1 cellular context compared by ENCODE assay signal in the genomic region with DNA sequence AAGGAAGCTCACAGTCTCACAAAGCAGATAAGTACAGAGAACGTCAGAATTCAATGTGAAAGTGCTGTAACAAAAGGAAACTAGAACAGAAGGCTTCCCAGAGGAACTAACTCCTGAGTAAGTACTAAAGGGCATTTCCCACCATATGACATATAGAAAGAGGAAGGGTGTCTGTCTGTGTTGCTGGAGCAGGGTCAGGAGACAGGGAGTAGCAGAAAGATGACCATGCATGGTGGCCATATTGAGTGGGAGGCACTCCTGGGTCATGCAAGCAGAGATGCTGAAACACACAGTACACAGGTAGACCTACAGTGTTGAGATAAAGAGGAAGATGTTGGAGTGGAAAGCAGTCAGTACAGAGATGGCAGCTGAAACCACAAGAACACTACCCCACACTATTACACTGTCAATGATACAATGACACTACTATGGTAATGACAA.
TF ChIP-seq lines count a peak whose summit lies in the region.

No MANE protein-coding gene starts in this region.

TF ChIP-seq in HepG2, 621 proteins besides CTCF, POLR2A, EP300 and RAD21 (continued from another document):
- TF ChIP-seq MLXIP (CRISPR knock-in tag; IDR thresholded peaks at IDR 0.05; ENCODE audit: borderline replicate concordance) (no peak), ZKSCAN1 (IDR thresholded peaks at IDR 0.05; ENCODE audit: low read length) (no peak), FOXC1 (CRISPR knock-in tag; IDR thresholded peaks at IDR 0.05; ENCODE audit: borderline replicate concordance) (no peak), ZBTB42 (CRISPR knock-in tag; IDR thresholded peaks at IDR 0.05) (no peak), ETS1 (CRISPR knock-in tag; IDR thresholded peaks at IDR 0.05) (no peak), ZNF34 (CRISPR knock-in tag; IDR thresholded peaks at IDR 0.05; ENCODE audit: borderline replicate concordance) (no peak), NFAT5 (CRISPR knock-in tag; IDR thresholded peaks at IDR 0.05) (no peak), ZNF138 (CRISPR knock-in tag; IDR thresholded peaks at IDR 0.05; ENCODE audit: low read depth) (no peak), ARNT2 (CRISPR knock-in tag; IDR thresholded peaks at IDR 0.05; ENCODE audit: low read depth) (no peak), FOXO1 (CRISPR knock-in tag; IDR thresholded peaks at IDR 0.05) (no peak), ZNF556 (CRISPR knock-in tag; IDR thresholded peaks at IDR 0.05; ENCODE audit: borderline replicate concordance) (no peak), ZNF251 (CRISPR knock-in tag; IDR thresholded peaks at IDR 0.05) (no peak), RBAK (CRISPR knock-in tag; IDR thresholded peaks at IDR 0.05) (no peak)
- TF ChIP-seq, protein P1, sequence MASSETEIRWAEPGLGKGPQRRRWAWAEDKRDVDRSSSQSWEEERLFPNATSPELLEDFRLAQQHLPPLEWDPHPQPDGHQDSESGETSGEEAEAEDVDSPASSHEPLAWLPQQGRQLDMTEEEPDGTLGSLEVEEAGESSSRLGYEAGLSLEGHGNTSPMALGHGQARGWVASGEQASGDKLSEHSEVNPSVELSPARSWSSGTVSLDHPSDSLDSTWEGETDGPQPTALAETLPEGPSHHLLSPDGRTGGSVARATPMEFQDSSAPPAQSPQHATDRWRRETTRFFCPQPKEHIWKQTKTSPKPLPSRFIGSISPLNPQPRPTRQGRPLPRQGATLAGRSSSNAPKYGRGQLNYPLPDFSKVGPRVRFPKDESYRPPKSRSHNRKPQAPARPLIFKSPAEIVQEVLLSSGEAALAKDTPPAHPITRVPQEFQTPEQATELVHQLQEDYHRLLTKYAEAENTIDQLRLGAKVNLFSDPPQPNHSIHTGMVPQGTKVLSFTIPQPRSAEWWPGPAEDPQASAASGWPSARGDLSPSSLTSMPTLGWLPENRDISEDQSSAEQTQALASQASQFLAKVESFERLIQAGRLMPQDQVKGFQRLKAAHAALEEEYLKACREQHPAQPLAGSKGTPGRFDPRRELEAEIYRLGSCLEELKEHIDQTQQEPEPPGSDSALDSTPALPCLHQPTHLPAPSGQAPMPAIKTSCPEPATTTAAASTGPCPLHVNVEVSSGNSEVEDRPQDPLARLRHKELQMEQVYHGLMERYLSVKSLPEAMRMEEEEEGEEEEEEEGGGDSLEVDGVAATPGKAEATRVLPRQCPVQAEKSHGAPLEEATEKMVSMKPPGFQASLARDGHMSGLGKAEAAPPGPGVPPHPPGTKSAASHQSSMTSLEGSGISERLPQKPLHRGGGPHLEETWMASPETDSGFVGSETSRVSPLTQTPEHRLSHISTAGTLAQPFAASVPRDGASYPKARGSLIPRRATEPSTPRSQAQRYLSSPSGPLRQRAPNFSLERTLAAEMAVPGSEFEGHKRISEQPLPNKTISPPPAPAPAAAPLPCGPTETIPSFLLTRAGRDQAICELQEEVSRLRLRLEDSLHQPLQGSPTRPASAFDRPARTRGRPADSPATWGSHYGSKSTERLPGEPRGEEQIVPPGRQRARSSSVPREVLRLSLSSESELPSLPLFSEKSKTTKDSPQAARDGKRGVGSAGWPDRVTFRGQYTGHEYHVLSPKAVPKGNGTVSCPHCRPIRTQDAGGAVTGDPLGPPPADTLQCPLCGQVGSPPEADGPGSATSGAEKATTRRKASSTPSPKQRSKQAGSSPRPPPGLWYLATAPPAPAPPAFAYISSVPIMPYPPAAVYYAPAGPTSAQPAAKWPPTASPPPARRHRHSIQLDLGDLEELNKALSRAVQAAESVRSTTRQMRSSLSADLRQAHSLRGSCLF (CRISPR knock-in tag; IDR thresholded peaks at IDR 0.05; ENCODE audit: borderline replicate concordance) = no peak
- TF ChIP-seq, protein P2, sequence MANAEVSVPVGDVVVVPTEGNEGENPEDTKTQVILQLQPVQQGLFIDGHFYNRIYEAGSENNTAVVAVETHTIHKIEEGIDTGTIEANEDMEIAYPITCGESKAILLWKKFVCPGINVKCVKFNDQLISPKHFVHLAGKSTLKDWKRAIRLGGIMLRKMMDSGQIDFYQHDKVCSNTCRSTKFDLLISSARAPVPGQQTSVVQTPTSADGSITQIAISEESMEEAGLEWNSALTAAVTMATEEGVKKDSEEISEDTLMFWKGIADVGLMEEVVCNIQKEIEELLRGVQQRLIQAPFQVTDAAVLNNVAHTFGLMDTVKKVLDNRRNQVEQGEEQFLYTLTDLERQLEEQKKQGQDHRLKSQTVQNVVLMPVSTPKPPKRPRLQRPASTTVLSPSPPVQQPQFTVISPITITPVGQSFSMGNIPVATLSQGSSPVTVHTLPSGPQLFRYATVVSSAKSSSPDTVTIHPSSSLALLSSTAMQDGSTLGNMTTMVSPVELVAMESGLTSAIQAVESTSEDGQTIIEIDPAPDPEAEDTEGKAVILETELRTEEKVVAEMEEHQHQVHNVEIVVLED (CRISPR knock-in tag; IDR thresholded peaks at IDR 0.05; ENCODE audit: borderline replicate concordance) = no peak
TF ChIP-seq in HepG2: peak in this region for 0.
